Comparison of ENCODE assay signal across 20 cellular contexts in genomic region chr1:7511381-7511780, GRCh38.
"Had no signal": no experiment of that assay in that cellular context is flagged by ENCODE, and none has a peak within 500 bp of the region (broad histone marks: within the 10 kb centered on the region; RNA-seq: fewer than 3 reads in every experiment).

No MANE protein-coding gene starts in this region.

- H3K9ac ChIP-seq: parathyroid adenoma had no signal

- H3K27ac ChIP-seq: epithelial cell of prostate, esophagus muscularis mucosa, gastrocnemius medialis, heart right ventricle, left ventricle myocardium inferior, lower lobe of right lung, parathyroid adenoma, prostate gland, right lobe of liver, suprapubic skin, thyroid gland had no signal

- H3K36me3 ChIP-seq: esophagus muscularis mucosa, gastrocnemius medialis, heart right ventricle, left ventricle myocardium inferior, lower lobe of right lung, prostate gland, right lobe of liver, suprapubic skin, thyroid gland had no signal

- DNase-seq: effector memory CD4-positive, alpha-beta T cell; gastrocnemius medialis; heart right ventricle; islet precursor cell; left cardiac atrium; left ventricle myocardium inferior; retina; right lobe of liver; stimulated activated CD4-positive, alpha-beta T cell treated with anti-CD3 and anti-CD28 coated beads, Interleukin-4, amount 100 ng/mL, for 1 hour; stimulated activated CD8-positive, alpha-beta memory T cell treated with anti-CD3 and anti-CD28 coated beads, Interleukin-4, amount 100 ng/mL, for 48 hours; stimulated activated naive CD8-positive, alpha-beta T cell treated with anti-CD3 and anti-CD28 coated beads, Interleukin-15, Interleukin-2, amounts not matched to agents 100 U/mL and 50 U/mL, for 24 hours; thyroid gland had no signal

- H3K4me3 ChIP-seq: esophagus muscularis mucosa, gastrocnemius medialis, heart right ventricle, left ventricle myocardium inferior, lower lobe of right lung, prostate gland, right lobe of liver, suprapubic skin, thyroid gland had no signal

- H3K4me1 ChIP-seq: lower lobe of right lung, parathyroid adenoma, prostate gland, right lobe of liver, suprapubic skin had no signal

- FAIRE-seq: urothelium cell line had no signal

- H3K9me3 ChIP-seq: esophagus muscularis mucosa, gastrocnemius medialis, heart right ventricle, left ventricle myocardium inferior, lower lobe of right lung, prostate gland, right lobe of liver, suprapubic skin, thyroid gland had no signal

- ATAC-seq: gastrocnemius medialis; heart right ventricle; left cardiac atrium; lower lobe of right lung; right lobe of liver; stimulated activated effector memory CD8-positive, alpha-beta T cell treated with anti-CD3 and anti-CD28 coated beads, Interleukin-12 subunit alpha, Interleukin-12 subunit beta, amount 100 ng/mL, for 72 hours; stimulated activated naive CD8-positive, alpha-beta T cell treated with anti-CD3 and anti-CD28 coated beads, Interleukin-15, Interleukin-2, amounts not matched to agents 100 U/mL and 50 U/mL, for 24 hours had no signal
